ENCODE assay signal across 1 cellular context in genomic region chr12:76878899-76879709, GRCh38.
TF ChIP-seq lines count a peak whose summit lies in the region.

Gene CSRP2 (minus strand): TSS chr12:76879019. CDS start chr12:76866260, 12,759 bp downstream.

TF ChIP-seq in HEK293, 187 proteins besides CTCF, POLR2A, EP300 and RAD21 (continued from another document and continues in another):
- peak; percentile 69 for TF ChIP-seq PRDM10 (tag by site-specific recombination; IDR thresholded peaks at IDR 0.05)
- TF ChIP-seq ZNF707 (tag by site-specific recombination; IDR thresholded peaks at IDR 0.05), result no peak
- TF ChIP-seq REST (tag by site-specific recombination; IDR thresholded peaks at IDR 0.05), result peak; percentile 65; the same call in 1 of the 2 replicates
- no peak for TF ChIP-seq GFI1B (tag by site-specific recombination; IDR thresholded peaks at IDR 0.05)
- no peak for TF ChIP-seq ZNF140 (tag by site-specific recombination; IDR thresholded peaks at IDR 0.05)
- TF ChIP-seq ZNF629 (tag by site-specific recombination; IDR thresholded peaks at IDR 0.05), result peak; percentile 90
- no peak for TF ChIP-seq ZNF624 (tag by site-specific recombination; IDR thresholded peaks at IDR 0.05)
- TF ChIP-seq KLF16 (tag by site-specific recombination; IDR thresholded peaks at IDR 0.05), result no peak; the same call in none of the 2 replicates
- TF ChIP-seq PRDM6 (tag by site-specific recombination; IDR thresholded peaks at IDR 0.05), result peak; percentile 61
- peak; percentile 91 for TF ChIP-seq HIC1 (tag by site-specific recombination; IDR thresholded peaks at IDR 0.05)
- peak; percentile 87 for TF ChIP-seq KLF8 (tag by site-specific recombination; IDR thresholded peaks at IDR 0.05)
- 0 out of 2 replicates have a peak, but pooled peaks have one; percentile 10 for TF ChIP-seq ZNF121 (tag by site-specific recombination; IDR thresholded peaks at IDR 0.05)
- no peak for TF ChIP-seq ZNF266 (tag by site-specific recombination; IDR thresholded peaks at IDR 0.05; ENCODE audit: low read depth)
- TF ChIP-seq FEZF1 (tag by site-specific recombination; IDR thresholded peaks at IDR 0.05), result 0 out of 2 replicates have a peak, but pooled peaks have one; percentile 14
- no peak for TF ChIP-seq ZNF19 (tag by site-specific recombination; IDR thresholded peaks at IDR 0.05; ENCODE audit: low read depth)
- TF ChIP-seq ZNF10 (tag by site-specific recombination; IDR thresholded peaks at IDR 0.05), result 0 out of 2 replicates have a peak, but pooled peaks have one; percentile 6
- TF ChIP-seq SP3 (tag by site-specific recombination; IDR thresholded peaks at IDR 0.05), result peak; percentile 96
- TF ChIP-seq PRDM2 (tag by site-specific recombination; IDR thresholded peaks at IDR 0.05; ENCODE audit: borderline replicate concordance), result no peak
- 0 out of 2 replicates have a peak, but pooled peaks have one; percentile 20 for TF ChIP-seq ZNF513 (tag by site-specific recombination; IDR thresholded peaks at IDR 0.05)
- no peak for TF ChIP-seq MEIS1 (CRISPR knock-in tag; IDR thresholded peaks at IDR 0.05; ENCODE audit: borderline replicate concordance)
- TF ChIP-seq ZBTB8A (tag by site-specific recombination; IDR thresholded peaks at IDR 0.05), result peak; percentile 96
- TF ChIP-seq ZNF692 (tag by site-specific recombination; IDR thresholded peaks at IDR 0.05), result no peak
- TF ChIP-seq PBX3 (CRISPR knock-in tag; IDR thresholded peaks at IDR 0.05), result no peak
- 0 out of 2 replicates have a peak, but pooled peaks have one; percentile 23 for TF ChIP-seq ZNF24 (tag by site-specific recombination; IDR thresholded peaks at IDR 0.05)
- TF ChIP-seq ZNF335 (tag by site-specific recombination; conservative IDR thresholded peaks at IDR 0.05), result peak; percentile 94
- TF ChIP-seq ZIC2 (tag by site-specific recombination; IDR thresholded peaks at IDR 0.05), result 0 out of 2 replicates have a peak, but pooled peaks have one; percentile 23
- no peak; the same call in 1 of the 2 replicates for TF ChIP-seq TRIM28 (IDR thresholded peaks at IDR 0.05; ENCODE audit: borderline replicate concordance, low read length)
- peak; percentile 34 for TF ChIP-seq KLF17 (tag by site-specific recombination; IDR thresholded peaks at IDR 0.05)
- TF ChIP-seq KLF9 (tag by site-specific recombination; IDR thresholded peaks at IDR 0.05; ENCODE audit: low read depth), result peak; percentile 84
- TF ChIP-seq ZNF48 (tag by site-specific recombination; IDR thresholded peaks at IDR 0.05), result no peak
- TF ChIP-seq ZNF391 (tag by site-specific recombination; IDR thresholded peaks at IDR 0.05; ENCODE audit: borderline replicate concordance, low read depth), result no peak
- no peak for TF ChIP-seq ZNF426 (tag by site-specific recombination; IDR thresholded peaks at IDR 0.05)
- no peak for TF ChIP-seq ZNF223 (tag by site-specific recombination; IDR thresholded peaks at IDR 0.05)
